ENCODE assay signal across 18 cellular contexts in the genomic region with DNA sequence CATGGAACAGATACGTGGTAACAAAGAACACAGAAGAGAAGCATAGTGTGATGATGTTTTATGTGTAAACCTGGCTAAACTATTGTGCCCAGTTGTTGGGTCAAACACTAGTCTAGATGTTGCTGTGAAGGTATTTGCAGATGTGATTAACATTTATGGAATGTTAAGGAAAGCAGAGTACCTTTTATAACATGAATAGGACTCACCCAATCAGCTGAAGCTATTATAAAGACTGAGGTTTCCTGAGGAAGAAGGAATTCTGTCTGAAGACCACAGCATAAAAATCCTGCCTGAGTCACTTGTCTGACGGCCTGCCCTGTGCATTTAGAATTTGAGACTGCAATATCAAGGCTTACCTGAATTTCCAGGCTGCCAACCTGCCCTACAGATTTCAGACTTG.
A peak's percentile ranks its signal among the peaks of the same experiment; 100 is the strongest.
DNase-seq lines count a peak whose midpoint lies in the region; ATAC-seq and TF ChIP-seq lines count a peak whose summit lies in the region.
"Had no signal": no experiment of that assay in that cellular context is flagged by ENCODE, and none has a peak within 500 bp of the region (broad histone marks: within the 10 kb centered on the region; RNA-seq: fewer than 3 reads in every experiment).

No MANE protein-coding gene starts in this region.

- DNase-seq in GM23248 (peak; percentile 31), RPMI7951 (ENCODE audit: low read depth) (peak; percentile 19), dermis blood vessel endothelial cell (peak; percentile 61), retinal pigment epithelial cell (ENCODE audit: low read depth) (peak; percentile 28), DMS79 (lab: John Stamatoyannopoulos, UW) (no peak), UCSD-AML1 (lab: John Stamatoyannopoulos, UW; ENCODE audit: unreplicated experiment) (no peak)
- DNase-seq: activated naive CD4-positive, alpha-beta T cell treated with anti-CD3 and anti-CD28 coated beads for 36 hours; CD8-positive, alpha-beta T cell; cerebellar nuclear complex; GOT3; naive thymus-derived CD8-positive, alpha-beta T cell; NCI-H1930; SHP77 treated with DMSO at 0.1 percent for 48 hours; stimulated activated naive CD4-positive, alpha-beta T cell; uterus had no signal

- H3K4me3 ChIP-seq in GM23248 (no peak overlapping the region), retinal pigment epithelial cell (ENCODE audit: low read length) (no peak overlapping the region)
- H3K4me3 ChIP-seq: uterus had no signal

- no peaks in the 10 kb centered on the region for H3F3A ChIP-seq in GM23248 (ENCODE audit: insufficient read depth)

- TF ChIP-seq CTCF in retinal pigment epithelial cell (conservative IDR thresholded peaks at IDR 0.05; ENCODE audit: low read depth, low read length) = no peak

- no peaks in the 10 kb centered on the region for H3K9me2 ChIP-seq in GM23248 (ENCODE audit: insufficient read depth)

- no peak overlapping the region for H3K27ac ChIP-seq in GM23248
- H3K27ac ChIP-seq: uterus, VCaP had no signal

- in situ Hi-C loops in GM23248 (cut with MboI) = no loop called here

- no peaks in the 10 kb centered on the region for H4K20me1 ChIP-seq in GM23248 (ENCODE audit: insufficient read depth)

- no peaks in the 10 kb centered on the region for H3K79me2 ChIP-seq in GM23248 (ENCODE audit: insufficient read depth)

- H3K9me3 ChIP-seq in GM23248 (ENCODE audit: low read depth) = no peaks in the 10 kb centered on the region
- H3K9me3 ChIP-seq: uterus had no signal

- H3K36me3 ChIP-seq in GM23248 (ENCODE audit: low read depth) = no peaks in the 10 kb centered on the region
- H3K36me3 ChIP-seq: uterus had no signal

- 76 to 77% methylated on average over 2 of the region's 2 CpGs for WGBS in GM23248 (ENCODE audit: low coverage in 1 of 2, low lambda C conversion rate in 2 of 2, missing lambda C conversion rate in 2 of 2), 2 experiments

- no peaks in the 10 kb centered on the region for H3K27me3 ChIP-seq in GM23248 (replicated peaks; ENCODE audit: insufficient read depth)
- H3K27me3 ChIP-seq: uterus had no signal

- peak overlapping the region; percentile 13; the same call in 1 of the 2 replicates for H3K9ac ChIP-seq in GM23248

- ATAC-seq in HG02571 (IDR thresholded peaks at IDR 0.05; ENCODE audit: unreplicated experiment) = no peak
- ATAC-seq: CD8-positive, alpha-beta T cell; esophagus mucosa; naive thymus-derived CD8-positive, alpha-beta T cell had no signal

- peak overlapping the region; percentile 13 for H3K4me2 ChIP-seq in GM23248 (ENCODE audit: unreplicated experiment)

- peaks cover 14% of the 10 kb centered on the region; the same call in 1 of the 2 replicates for H3K4me1 ChIP-seq in GM23248 (ENCODE audit: insufficient read depth)
- H3K4me1 ChIP-seq: uterus had no signal

- no peak overlapping the region for H2AFZ ChIP-seq in GM23248

Comparison
In these comparisons a context has a peak if more than half of its experiments do, and no peak if none do; other contexts are left out.
1. DNase-seq: peak in GM23248 (single experiment), RPMI7951 (single experiment), dermis blood vessel endothelial cell (single experiment) and retinal pigment epithelial cell (single experiment); none in DMS79 (single experiment) and UCSD-AML1 (single experiment).